Comparison of ENCODE assay signal across 35 cellular contexts in genomic region chr5:2442686-2443354, GRCh38.
"Had no signal": no experiment of that assay in that cellular context is flagged by ENCODE, and none has a peak within 500 bp of the region (broad histone marks: within the 10 kb centered on the region; RNA-seq: fewer than 3 reads in every experiment).

No MANE protein-coding gene starts in this region.

- H3K4me1 ChIP-seq: adrenal gland, breast epithelium had no signal

- DNase-seq: activated B cell treated with CpG ODN at 0.5 μM for 24 hours; activated CD4-positive, alpha-beta memory T cell treated with anti-CD3 and anti-CD28 coated beads for 36 hours; activated CD4-positive, alpha-beta T cell treated with anti-CD3 and anti-CD28 coated beads for 4 hours; activated CD4-positive, alpha-beta T cell treated with anti-CD3 and anti-CD28 coated beads, Interleukin-2, amount 10 ng/mL, durations not matched to agents 24 days and 14 days; activated CD4-positive, alpha-beta T cell treated with anti-CD3 and anti-CD28 coated beads, Interleukin-2, amount 50 U/mL, for 1 hour; activated CD4-positive, alpha-beta T cell treated with anti-CD3 and anti-CD28 coated beads, Interleukin-2, amount 50 U/mL, for 4 hours; activated CD4-positive, CD25-positive, alpha-beta regulatory T cell treated with anti-CD3 and anti-CD28 coated beads, Interleukin-2, amount 50 U/mL, for 72 hours; activated CD8-positive, alpha-beta memory T cell treated with anti-CD3 and anti-CD28 coated beads, Interleukin-2, amount 50 U/mL, for 4 hours; activated CD8-positive, alpha-beta T cell treated with anti-CD3 and anti-CD28 coated beads for 36 hours; activated effector memory CD4-positive, alpha-beta T cell treated with anti-CD3 and anti-CD28 coated beads, Interleukin-2, amount 50 U/mL, for 16 hours; activated gamma-delta T cell treated with Interleukin-2 at 50 U/mL for 16 hours; activated naive CD4-positive, alpha-beta T cell; activated naive CD4-positive, alpha-beta T cell treated with anti-CD3 and anti-CD28 coated beads for 36 hours; activated naive CD4-positive, alpha-beta T cell treated with anti-CD3 and anti-CD28 coated beads, Interleukin-2, amount 50 U/mL, for 16 hours; activated naive CD8-positive, alpha-beta T cell treated with anti-CD3 and anti-CD28 coated beads for 36 hours; activated T-cell treated with anti-CD3 and anti-CD28 coated beads for 4 hours; activated T-cell treated with anti-CD3 and anti-CD28 coated beads, Interleukin-2, amount 50 U/mL, for 1 hour; activated T-cell treated with anti-CD3 and anti-CD28 coated beads, Interleukin-2, amount 50 U/mL, for 4 hours; activated T-cell treated with anti-CD3 and anti-CD28 coated beads, Interleukin-2, amount 50 U/mL, for 72 hours; adrenal gland; amniotic stem cell; aorta; body of pancreas; brain microvascular endothelial cell; central memory CD4-positive, alpha-beta T cell; T-helper 1 cell; T-helper 2 cell; T-helper 9 cell had no signal

- ATAC-seq: activated CD8-positive, alpha-beta T cell treated with anti-CD3 and anti-CD28 coated beads for 36 hours; activated naive CD4-positive, alpha-beta T cell treated with anti-CD3 and anti-CD28 coated beads, Interleukin-2, amount 50 U/mL, for 72 hours; activated T-cell treated with anti-CD3 and anti-CD28 coated beads, Interleukin-2, amount 50 U/mL, for 4 hours; activated T-cell treated with anti-CD3 and anti-CD28 coated beads, Interleukin-2, amount 50 U/mL, for 72 hours; activated T-helper 17 cell treated with anti-CD3 and anti-CD28 coated beads, Interleukin-2, amount 50 U/mL, for 72 hours; body of pancreas had no signal

- H3K36me3 ChIP-seq: adrenal gland, brain microvascular endothelial cell, breast epithelium had no signal

- H3K27ac ChIP-seq: adrenal gland, body of pancreas, brain microvascular endothelial cell, breast epithelium, VCaP had no signal

- H3K27me3 Mint-ChIP-seq: activated B cell treated with CpG ODN at 0.5 μM for 24 hours; activated CD4-positive, alpha-beta memory T cell treated with anti-CD3 and anti-CD28 coated beads for 36 hours; activated CD4-positive, alpha-beta T cell treated with anti-CD3 and anti-CD28 coated beads, Interleukin-2, amount 10 ng/mL, durations not matched to agents 24 days and 14 days; activated CD8-positive, alpha-beta T cell treated with anti-CD3 and anti-CD28 coated beads for 36 hours; activated naive CD8-positive, alpha-beta T cell treated with anti-CD3 and anti-CD28 coated beads for 36 hours; activated T-helper 17 cell treated with anti-CD3 and anti-CD28 coated beads, Interleukin-2, amount 50 U/mL, for 72 hours had no signal

- H3K36me3 Mint-ChIP-seq: activated CD4-positive, alpha-beta memory T cell treated with anti-CD3 and anti-CD28 coated beads for 36 hours; activated naive CD4-positive, alpha-beta T cell treated with anti-CD3 and anti-CD28 coated beads, Interleukin-2, amount 50 U/mL, for 72 hours; activated naive CD8-positive, alpha-beta T cell treated with anti-CD3 and anti-CD28 coated beads for 36 hours had no signal

- H3K9me3 Mint-ChIP-seq: activated B cell treated with CpG ODN at 0.5 μM for 24 hours; activated CD4-positive, alpha-beta T cell treated with anti-CD3 and anti-CD28 coated beads, Interleukin-2, amount 10 ng/mL, durations not matched to agents 24 days and 14 days; activated naive CD4-positive, alpha-beta T cell treated with anti-CD3 and anti-CD28 coated beads for 36 hours; activated naive CD8-positive, alpha-beta T cell treated with anti-CD3 and anti-CD28 coated beads for 36 hours; activated T-helper 1 cell treated with anti-CD3 and anti-CD28 coated beads, Interleukin-12 subunit alpha, Interleukin-12 subunit beta, Interleukin-2, Interleukin-4 antibody, amounts not matched to agents 30 ng/mL and 10 ng/mL and 1 ng/mL, durations not matched to agents 14 hours and 24 hours and 36 hours had no signal

- H3K4me3 Mint-ChIP-seq: activated B cell treated with CpG ODN at 0.5 μM for 24 hours; activated CD4-positive, alpha-beta memory T cell treated with anti-CD3 and anti-CD28 coated beads for 36 hours; activated CD4-positive, alpha-beta T cell treated with anti-CD3 and anti-CD28 coated beads, Interleukin-2, amount 10 ng/mL, durations not matched to agents 24 days and 14 days; activated CD8-positive, alpha-beta T cell treated with anti-CD3 and anti-CD28 coated beads for 36 hours; activated naive CD4-positive, alpha-beta T cell treated with anti-CD3 and anti-CD28 coated beads for 36 hours; activated naive CD8-positive, alpha-beta T cell treated with anti-CD3 and anti-CD28 coated beads for 36 hours; activated T-cell treated with anti-CD3 and anti-CD28 coated beads, Interleukin-2, amount 50 U/mL, for 4 hours; activated T-cell treated with anti-CD3 and anti-CD28 coated beads, Interleukin-2, amount 50 U/mL, for 72 hours; activated T-helper 1 cell treated with anti-CD3 and anti-CD28 coated beads, Interleukin-12 subunit alpha, Interleukin-12 subunit beta, Interleukin-2, Interleukin-4 antibody, amounts not matched to agents 30 ng/mL and 10 ng/mL and 1 ng/mL, durations not matched to agents 14 hours and 24 hours and 36 hours; activated T-helper 17 cell treated with anti-CD3 and anti-CD28 coated beads, Interleukin-2, amount 50 U/mL, for 72 hours; T-helper 1 cell treated with Interleukin-12 subunit alpha and Interleukin-12 subunit beta and Interleukin-4 antibody, amounts not matched to agents 30 μg/mL and 1 μg/mL, for 36 hours; T-helper 2 cell treated with Interferon-gamma antibody and Interleukin-4, amounts not matched to agents 5 μg/mL and 100 μg/mL, for 36 hours had no signal

- H3K27me3 ChIP-seq: adrenal gland, body of pancreas, brain microvascular endothelial cell had no signal

- H3K4me1 Mint-ChIP-seq: activated B cell treated with CpG ODN at 0.5 μM for 24 hours; activated CD4-positive, alpha-beta T cell treated with anti-CD3 and anti-CD28 coated beads, Interleukin-2, amount 10 ng/mL, durations not matched to agents 24 days and 14 days; activated naive CD8-positive, alpha-beta T cell treated with anti-CD3 and anti-CD28 coated beads for 36 hours; activated T-helper 17 cell treated with anti-CD3 and anti-CD28 coated beads, Interleukin-2, amount 50 U/mL, for 72 hours had no signal

- H3K27ac Mint-ChIP-seq: activated B cell treated with CpG ODN at 0.5 μM for 24 hours; activated CD4-positive, alpha-beta memory T cell treated with anti-CD3 and anti-CD28 coated beads for 36 hours; activated CD4-positive, alpha-beta T cell treated with anti-CD3 and anti-CD28 coated beads, Interleukin-2, amount 10 ng/mL, durations not matched to agents 24 days and 14 days; activated CD8-positive, alpha-beta T cell treated with anti-CD3 and anti-CD28 coated beads for 36 hours; activated naive CD4-positive, alpha-beta T cell treated with anti-CD3 and anti-CD28 coated beads for 36 hours; activated naive CD4-positive, alpha-beta T cell treated with anti-CD3 and anti-CD28 coated beads, Interleukin-2, amount 50 U/mL, for 72 hours; activated naive CD8-positive, alpha-beta T cell treated with anti-CD3 and anti-CD28 coated beads for 36 hours; activated T-cell treated with anti-CD3 and anti-CD28 coated beads, Interleukin-2, amount 50 U/mL, for 72 hours; activated T-helper 1 cell treated with anti-CD3 and anti-CD28 coated beads, Interleukin-12 subunit alpha, Interleukin-12 subunit beta, Interleukin-2, Interleukin-4 antibody, amounts not matched to agents 30 ng/mL and 10 ng/mL and 1 ng/mL, durations not matched to agents 14 hours and 24 hours and 36 hours; activated T-helper 17 cell treated with anti-CD3 and anti-CD28 coated beads, Interleukin-2, amount 50 U/mL, for 72 hours; T-helper 1 cell treated with Interleukin-12 subunit alpha and Interleukin-12 subunit beta and Interleukin-4 antibody, amounts not matched to agents 30 μg/mL and 1 μg/mL, for 36 hours; T-helper 2 cell treated with Interferon-gamma antibody and Interleukin-4, amounts not matched to agents 5 μg/mL and 100 μg/mL, for 36 hours had no signal

- H3K9me3 ChIP-seq: adrenal gland, body of pancreas, breast epithelium had no signal

- H3K4me3 ChIP-seq: adrenal gland, body of pancreas, breast epithelium had no signal
